Comparison of ENCODE assay signal across 27 cellular contexts in genomic region chr16:27823438-27823820, GRCh38.
"Had no signal": no experiment of that assay in that cellular context is flagged by ENCODE, and none has a peak within 500 bp of the region (broad histone marks: within the 10 kb centered on the region; RNA-seq: fewer than 3 reads in every experiment).

No MANE protein-coding gene starts in this region.

- H3K27me3 Mint-ChIP-seq: activated CD4-positive, alpha-beta T cell treated with anti-CD3 and anti-CD28 coated beads for 36 hours; activated naive CD8-positive, alpha-beta T cell treated with anti-CD3 and anti-CD28 coated beads for 36 hours had no signal

- DNase-seq: activated CD4-positive, alpha-beta memory T cell treated with anti-CD3 and anti-CD28 coated beads for 36 hours; activated CD4-positive, alpha-beta T cell treated with anti-CD3 and anti-CD28 coated beads for 36 hours; activated CD4-positive, alpha-beta T cell treated with anti-CD3 and anti-CD28 coated beads, Interleukin-2, amount 50 U/mL, for 1 hour; activated CD8-positive, alpha-beta memory T cell treated with anti-CD3 and anti-CD28 coated beads, Interleukin-2, amount 50 U/mL, for 4 hours; activated naive CD4-positive, alpha-beta T cell; activated naive CD4-positive, alpha-beta T cell treated with anti-CD3 and anti-CD28 coated beads, Interleukin-2, amount 50 U/mL, for 16 hours; activated naive CD8-positive, alpha-beta T cell treated with anti-CD3 and anti-CD28 coated beads for 36 hours; activated T-cell treated with anti-CD3 and anti-CD28 coated beads for 4 hours; activated T-cell treated with anti-CD3 and anti-CD28 coated beads, Interleukin-2, amount 50 U/mL, for 4 hours; amniotic stem cell; brain microvascular endothelial cell; central memory CD4-positive, alpha-beta T cell; Karpas-422; KBM-7; NCI-H1105; NCI-H1417 treated with DMSO at 0.1 percent for 48 hours; NCI-H1930; NCI-H2081 treated with DMSO at 0.1 percent for 48 hours; NCI-H226; NCI-H446 treated with DMSO at 0.1 percent for 48 hours; NCI-H524; SHP77; SJCRH30; T1000 had no signal

- H3K4me1 ChIP-seq: SJCRH30 had no signal

- H3K36me3 ChIP-seq: brain microvascular endothelial cell, SJCRH30 had no signal

- H3K4me3 Mint-ChIP-seq: activated CD4-positive, alpha-beta memory T cell treated with anti-CD3 and anti-CD28 coated beads for 36 hours; activated CD4-positive, alpha-beta T cell treated with anti-CD3 and anti-CD28 coated beads for 36 hours; activated naive CD8-positive, alpha-beta T cell treated with anti-CD3 and anti-CD28 coated beads for 36 hours; activated T-cell treated with anti-CD3 and anti-CD28 coated beads, Interleukin-2, amount 50 U/mL, for 4 hours; activated T-helper 1 cell treated with anti-CD3 and anti-CD28 coated beads, Interleukin-12 subunit alpha, Interleukin-12 subunit beta, Interleukin-2, Interleukin-4 antibody, amounts not matched to agents 30 ng/mL and 10 ng/mL and 1 ng/mL, durations not matched to agents 14 hours and 24 hours and 36 hours; WTC11 had no signal

- H3K27me3 ChIP-seq: SJCRH30 had no signal

- H3K9me3 Mint-ChIP-seq: activated CD4-positive, alpha-beta memory T cell treated with anti-CD3 and anti-CD28 coated beads for 36 hours; activated naive CD8-positive, alpha-beta T cell treated with anti-CD3 and anti-CD28 coated beads for 36 hours; activated T-cell treated with anti-CD3 and anti-CD28 coated beads, Interleukin-2, amount 50 U/mL, for 4 hours; activated T-helper 1 cell treated with anti-CD3 and anti-CD28 coated beads, Interleukin-12 subunit alpha, Interleukin-12 subunit beta, Interleukin-2, Interleukin-4 antibody, amounts not matched to agents 30 ng/mL and 10 ng/mL and 1 ng/mL, durations not matched to agents 14 hours and 24 hours and 36 hours; WTC11 had no signal

- H3K27ac ChIP-seq: brain microvascular endothelial cell, SJCRH30, SK-N-MC had no signal

- H3K9me3 ChIP-seq: SJCRH30 had no signal

- H3K36me3 Mint-ChIP-seq: activated CD4-positive, alpha-beta memory T cell treated with anti-CD3 and anti-CD28 coated beads for 36 hours; activated naive CD8-positive, alpha-beta T cell treated with anti-CD3 and anti-CD28 coated beads for 36 hours; WTC11 had no signal

- H3K4me3 ChIP-seq: SJCRH30, SK-N-MC had no signal

- H3K4me1 Mint-ChIP-seq: activated CD4-positive, alpha-beta T cell treated with anti-CD3 and anti-CD28 coated beads for 36 hours; activated naive CD8-positive, alpha-beta T cell treated with anti-CD3 and anti-CD28 coated beads for 36 hours had no signal

- H3K27ac Mint-ChIP-seq: activated CD4-positive, alpha-beta memory T cell treated with anti-CD3 and anti-CD28 coated beads for 36 hours; activated CD4-positive, alpha-beta T cell treated with anti-CD3 and anti-CD28 coated beads for 36 hours; activated naive CD8-positive, alpha-beta T cell treated with anti-CD3 and anti-CD28 coated beads for 36 hours; activated T-helper 1 cell treated with anti-CD3 and anti-CD28 coated beads, Interleukin-12 subunit alpha, Interleukin-12 subunit beta, Interleukin-2, Interleukin-4 antibody, amounts not matched to agents 30 ng/mL and 10 ng/mL and 1 ng/mL, durations not matched to agents 14 hours and 24 hours and 36 hours; WTC11 had no signal
